In genomic region chrX:97328853-97329252, GRCh38 we compare ENCODE assay signal across 23 cellular contexts.
"Had no signal": no experiment of that assay in that cellular context is flagged by ENCODE, and none has a peak within 500 bp of the region (broad histone marks: within the 10 kb centered on the region; RNA-seq: fewer than 3 reads in every experiment).

No MANE protein-coding gene starts in this region.

- H3K9me3 ChIP-seq: heart left ventricle, mucosa of descending colon, right lobe of liver, thoracic aorta, vagina had no signal

- H3K27ac ChIP-seq: heart left ventricle, right lobe of liver, skin epidermis, thoracic aorta, vagina had no signal

- ATAC-seq: activated CD8-positive, alpha-beta T cell treated with anti-CD3 and anti-CD28 coated beads, Interleukin-2, amount 10 ng/mL, durations not matched to agents 7 days and 5 days; heart left ventricle; left colon; mucosa of descending colon; right lobe of liver; stimulated activated naive B cell treated with anti-CD40 and anti-IgM and Interleukin-4, amounts not matched to agents 10 μg/mL and 1 μg/mL and 100 μg/mL, for 72 hours had no signal

- H3K9me3 Mint-ChIP-seq: activated naive CD4-positive, alpha-beta T cell treated with anti-CD3 and anti-CD28 coated beads, Interleukin-2, amount 50 U/mL, for 24 hours; brain; dendritic cell treated with granulocyte-macrophage colony-stimulating factor and Interleukin-4, amounts not matched to agents 40 ng/mL and 50 ng/mL, for 4 days; memory B cell; nephron progenitor cell; stimulated activated naive B cell treated with anti-CD40 and anti-IgM and Interleukin-4, amounts not matched to agents 10 μg/mL and 1 μg/mL and 100 μg/mL, for 72 hours had no signal

- DNase-seq: activated CD4-positive, alpha-beta T cell treated with anti-CD3 and anti-CD28 coated beads for 1 hour; activated CD4-positive, alpha-beta T cell treated with anti-CD3 and anti-CD28 coated beads, Interleukin-2, amount 50 U/mL, for 1 hour; activated CD8-positive, alpha-beta T cell treated with anti-CD3 and anti-CD28 coated beads, Interleukin-2, amount 10 ng/mL, durations not matched to agents 7 days and 5 days; activated gamma-delta T cell treated with Interleukin-2 at 50 U/mL for 16 hours; anterior cingulate cortex; effector CD4-positive, alpha-beta T cell; heart left ventricle; left colon; mucosa of descending colon; nephron progenitor cell; right lobe of liver; stimulated activated CD4-positive, alpha-beta T cell treated with anti-CD3 and anti-CD28 coated beads, Interleukin-1b, Interleukin-23, amount 100 ng/mL, for 48 hours; stimulated activated naive B cell treated with anti-CD40 and anti-IgM and Interleukin-4, amounts not matched to agents 10 μg/mL and 1 μg/mL and 100 μg/mL, for 72 hours had no signal

- H3K27ac Mint-ChIP-seq: activated CD8-positive, alpha-beta T cell treated with anti-CD3 and anti-CD28 coated beads, Interleukin-2, amount 10 ng/mL, durations not matched to agents 7 days and 5 days; activated naive CD4-positive, alpha-beta T cell treated with anti-CD3 and anti-CD28 coated beads, Interleukin-2, amount 50 U/mL, for 24 hours; dendritic cell treated with granulocyte-macrophage colony-stimulating factor and Interleukin-4, amounts not matched to agents 40 ng/mL and 50 ng/mL, for 4 days; nephron progenitor cell; stimulated activated naive B cell treated with anti-CD40 and anti-IgM and Interleukin-4, amounts not matched to agents 10 μg/mL and 1 μg/mL and 100 μg/mL, for 72 hours; type B pancreatic cell had no signal

- FAIRE-seq: keratinocyte, TTC549 had no signal

- H3K36me3 Mint-ChIP-seq: brain; stimulated activated naive B cell treated with anti-CD40 and anti-IgM and Interleukin-4, amounts not matched to agents 10 μg/mL and 1 μg/mL and 100 μg/mL, for 72 hours had no signal

- H3K36me3 ChIP-seq: heart left ventricle, right lobe of liver, thoracic aorta, vagina had no signal

- H3K4me3 Mint-ChIP-seq: activated CD8-positive, alpha-beta T cell treated with anti-CD3 and anti-CD28 coated beads, Interleukin-2, amount 10 ng/mL, durations not matched to agents 7 days and 5 days; activated naive CD4-positive, alpha-beta T cell treated with anti-CD3 and anti-CD28 coated beads, Interleukin-2, amount 50 U/mL, for 24 hours; brain; dendritic cell treated with granulocyte-macrophage colony-stimulating factor and Interleukin-4, amounts not matched to agents 40 ng/mL and 50 ng/mL, for 4 days; memory B cell; nephron progenitor cell; stimulated activated naive B cell treated with anti-CD40 and anti-IgM and Interleukin-4, amounts not matched to agents 10 μg/mL and 1 μg/mL and 100 μg/mL, for 72 hours; type B pancreatic cell had no signal

- H3K4me3 ChIP-seq: heart left ventricle, mucosa of descending colon, right lobe of liver, skin epidermis, thoracic aorta, vagina had no signal

- H3K27me3 Mint-ChIP-seq: activated naive CD4-positive, alpha-beta T cell treated with anti-CD3 and anti-CD28 coated beads, Interleukin-2, amount 50 U/mL, for 24 hours; brain; dendritic cell treated with granulocyte-macrophage colony-stimulating factor and Interleukin-4, amounts not matched to agents 40 ng/mL and 50 ng/mL, for 4 days; memory B cell; stimulated activated naive B cell treated with anti-CD40 and anti-IgM and Interleukin-4, amounts not matched to agents 10 μg/mL and 1 μg/mL and 100 μg/mL, for 72 hours; type B pancreatic cell had no signal

- H3K27me3 ChIP-seq: heart left ventricle, right lobe of liver, vagina had no signal

- H3K4me1 Mint-ChIP-seq: activated naive CD4-positive, alpha-beta T cell treated with anti-CD3 and anti-CD28 coated beads, Interleukin-2, amount 50 U/mL, for 24 hours had no signal

- H3K4me1 ChIP-seq: heart left ventricle, right lobe of liver, vagina had no signal
